ENCODE assay signal across 34 cellular contexts in genomic region chr1:102185260-102185659, GRCh38.
"Had no signal": no experiment of that assay in that cellular context is flagged by ENCODE, and none has a peak within 500 bp of the region (broad histone marks: within the 10 kb centered on the region; RNA-seq: fewer than 3 reads in every experiment).

No MANE protein-coding gene starts in this region.

- H3K27me3 ChIP-seq: MG63 had no signal

- DNase-seq: Karpas-422, Kasumi-1, MG63, MM.1S, MV-4-11, NCI-H1048, NCI-H1092, NCI-H1092 treated with DMSO at 0.1 percent for 48 hours, NCI-H1105, NCI-H1105 treated with DMSO at 0.1 percent for 48 hours, NCI-H1417, NCI-H1417 treated with DMSO at 0.1 percent for 48 hours, NCI-H1436, NCI-H1436 treated with DMSO at 0.1 percent for 48 hours, NCI-H146, NCI-H1694, NCI-H1694 treated with DMSO at 0.1 percent for 48 hours, NCI-H187, NCI-H187 treated with DMSO at 0.1 percent for 48 hours, NCI-H1930, NCI-H2029, NCI-H2029 treated with DMSO at 0.1 percent for 48 hours, NCI-H2081, NCI-H2081 treated with DMSO at 0.1 percent for 48 hours, NCI-H2107, NCI-H2171, NCI-H2171 treated with DMSO at 0.1 percent for 48 hours, NCI-H2227 treated with DMSO at 0.1 percent for 48 hours, NCI-H226, NCI-H345, NCI-H446, NCI-H446 treated with DMSO at 0.1 percent for 48 hours, NCI-H510A, NCI-H510A treated with DMSO at 0.1 percent for 48 hours had no signal

- H3K4me3 ChIP-seq: MG63 had no signal

- H3K9me3 ChIP-seq: MG63 had no signal

- H3K36me3 ChIP-seq: MG63 had no signal
